In genomic region chr1:187876775-187877174, GRCh38 we compare ENCODE assay signal across 18 cellular contexts.
"Had no signal": no experiment of that assay in that cellular context is flagged by ENCODE, and none has a peak within 500 bp of the region (broad histone marks: within the 10 kb centered on the region; RNA-seq: fewer than 3 reads in every experiment).

No MANE protein-coding gene starts in this region.

- H3K27ac ChIP-seq: adrenal gland, epithelial cell of prostate, heart left ventricle, thyroid gland, VCaP had no signal

- H3K4me1 Mint-ChIP-seq: activated CD8-positive, alpha-beta memory T cell treated with anti-CD3 and anti-CD28 coated beads, Interleukin-2, amount 10 ng/mL, durations not matched to agents 7 days and 5 days; immature natural killer cell; natural killer cell; stimulated activated naive B cell treated with anti-CD40 and anti-IgM and Interleukin-4, amounts not matched to agents 10 μg/mL and 1 μg/mL and 100 μg/mL, for 72 hours had no signal

- H3K27me3 Mint-ChIP-seq: activated CD8-positive, alpha-beta memory T cell treated with anti-CD3 and anti-CD28 coated beads, Interleukin-2, amount 10 ng/mL, durations not matched to agents 7 days and 5 days; effector memory CD8-positive, alpha-beta T cell; stimulated activated naive B cell treated with anti-CD40 and anti-IgM and Interleukin-4, amounts not matched to agents 10 μg/mL and 1 μg/mL and 100 μg/mL, for 72 hours had no signal

- H3K36me3 ChIP-seq: adrenal gland, heart left ventricle, thyroid gland had no signal

- H3K4me3 ChIP-seq: adrenal gland, heart left ventricle, thyroid gland had no signal

- H3K4me3 Mint-ChIP-seq: activated CD8-positive, alpha-beta memory T cell treated with anti-CD3 and anti-CD28 coated beads, Interleukin-2, amount 10 ng/mL, durations not matched to agents 7 days and 5 days; effector memory CD8-positive, alpha-beta T cell; immature natural killer cell; natural killer cell; stimulated activated naive B cell treated with anti-CD40 and anti-IgM and Interleukin-4, amounts not matched to agents 10 μg/mL and 1 μg/mL and 100 μg/mL, for 72 hours had no signal

- H3K9me3 ChIP-seq: adrenal gland, thyroid gland had no signal

- ATAC-seq: activated CD8-positive, alpha-beta memory T cell treated with anti-CD3 and anti-CD28 coated beads, Interleukin-2, amount 10 ng/mL, durations not matched to agents 7 days and 5 days; effector memory CD8-positive, alpha-beta T cell; heart left ventricle; natural killer cell; stimulated activated naive B cell treated with anti-CD40 and anti-IgM and Interleukin-4, amounts not matched to agents 10 μg/mL and 1 μg/mL and 100 μg/mL, for 72 hours had no signal

- H3K27me3 ChIP-seq: adrenal gland, heart left ventricle, thyroid gland had no signal

- DNase-seq: activated CD4-positive, alpha-beta T cell treated with anti-CD3 and anti-CD28 coated beads for 1 hour; activated CD4-positive, alpha-beta T cell treated with anti-CD3 and anti-CD28 coated beads, Interleukin-2, amount 50 U/mL, for 48 hours; activated CD8-positive, alpha-beta memory T cell treated with anti-CD3 and anti-CD28 coated beads, Interleukin-2, amount 10 ng/mL, durations not matched to agents 7 days and 5 days; activated effector memory CD4-positive, alpha-beta T cell treated with Interleukin-2 at 50 U/mL for 16 hours; activated naive CD4-positive, alpha-beta T cell treated with anti-CD3 and anti-CD28 coated beads, Interleukin-2, amount 50 U/mL, for 16 hours; activated T-cell treated with anti-CD3 and anti-CD28 coated beads, Interleukin-2, amount 50 U/mL, for 1 hour; adrenal gland; dermis blood vessel endothelial cell; effector memory CD8-positive, alpha-beta T cell; heart left ventricle; immature natural killer cell; mesendoderm; natural killer cell; stimulated activated CD4-positive, alpha-beta T cell treated with anti-CD3 and anti-CD28 coated beads, Interleukin-2, amount 100 ng/mL, for 48 hours; stimulated activated naive B cell treated with anti-CD40 and anti-IgM and Interleukin-4, amounts not matched to agents 10 μg/mL and 1 μg/mL and 100 μg/mL, for 72 hours; thyroid gland had no signal

- H3K36me3 Mint-ChIP-seq: activated CD8-positive, alpha-beta memory T cell treated with anti-CD3 and anti-CD28 coated beads, Interleukin-2, amount 10 ng/mL, durations not matched to agents 7 days and 5 days; stimulated activated naive B cell treated with anti-CD40 and anti-IgM and Interleukin-4, amounts not matched to agents 10 μg/mL and 1 μg/mL and 100 μg/mL, for 72 hours had no signal

- H3K4me1 ChIP-seq: adrenal gland, heart left ventricle, thyroid gland had no signal

- H3K27ac Mint-ChIP-seq: activated CD8-positive, alpha-beta memory T cell treated with anti-CD3 and anti-CD28 coated beads, Interleukin-2, amount 10 ng/mL, durations not matched to agents 7 days and 5 days; effector memory CD8-positive, alpha-beta T cell; immature natural killer cell; natural killer cell; stimulated activated naive B cell treated with anti-CD40 and anti-IgM and Interleukin-4, amounts not matched to agents 10 μg/mL and 1 μg/mL and 100 μg/mL, for 72 hours had no signal
